9 cellular contexts compared by ENCODE assay signal in genomic region chr13:91017031-91017668, GRCh38.
DNase-seq lines count a peak whose midpoint lies in the region; ATAC-seq and TF ChIP-seq lines count a peak whose summit lies in the region.
"Had no signal": no experiment of that assay in that cellular context is flagged by ENCODE, and none has a peak within 500 bp of the region (broad histone marks: within the 10 kb centered on the region; RNA-seq: fewer than 3 reads in every experiment).

No MANE protein-coding gene starts in this region.

- CTCF ChIA-PET in activated CD4-positive, alpha-beta memory T cell treated with anti-CD3 and anti-CD28 coated beads for 36 hours (lab: Charles Lee), result interaction anchor here (0.6 to 1.2 kb wide), 3 partner anchors 27 to 1365 kb away, joined by 3 to 4 read pairs (median 3); no protein-coding TSS in a partner anchor

- no peaks in the 10 kb centered on the region for H3K36me3 ChIP-seq in hepatocyte (replicated peaks; ENCODE audit: insufficient read depth, low read depth)

- POLR2A ChIA-PET in activated CD4-positive, alpha-beta memory T cell treated with anti-CD3 and anti-CD28 coated beads for 36 hours (lab: Charles Lee), result no interaction called here

- H3K4me3 Mint-ChIP-seq in activated CD4-positive, alpha-beta memory T cell treated with anti-CD3 and anti-CD28 coated beads for 36 hours, result no peak overlapping the region
- H3K4me3 Mint-ChIP-seq: central memory CD8-positive, alpha-beta T cell had no signal

- TF ChIP-seq CTCF in hepatocyte (IDR thresholded peaks at IDR 0.05; ENCODE audit: poor library complexity), result peak; percentile 78

- no peak overlapping the region for H3K4me3 ChIP-seq in hepatocyte

- H3K27ac ChIP-seq in hepatocyte, result no peak overlapping the region

- intact Hi-C loops in activated CD4-positive, alpha-beta memory T cell treated with anti-CD3 and anti-CD28 coated beads for 36 hours (cut with micrococcal nuclease), result no loop called here

- H3K4me2 ChIP-seq in hepatocyte, result peak overlapping the region; percentile 19

- H3K27me3 ChIP-seq in hepatocyte, result no peaks in the 10 kb centered on the region

- 44% methylated on average over 2 of the region's 2 CpGs for WGBS in hepatocyte (ENCODE audit: low lambda C conversion rate, missing lambda C conversion rate)

- H3K27me3 Mint-ChIP-seq in activated CD4-positive, alpha-beta memory T cell treated with anti-CD3 and anti-CD28 coated beads for 36 hours, result no peaks in the 10 kb centered on the region
- H3K27me3 Mint-ChIP-seq: central memory CD8-positive, alpha-beta T cell had no signal

- H3K4me1 ChIP-seq in hepatocyte (ENCODE audit: insufficient read depth), result no peaks in the 10 kb centered on the region

- ATAC-seq in GM19025 (IDR thresholded peaks at IDR 0.05; ENCODE audit: low read depth, unreplicated experiment) (peak; percentile 96), HG03066 (IDR thresholded peaks at IDR 0.05; ENCODE audit: low read depth, unreplicated experiment) (peak; percentile 97)

- H3K9me2 ChIP-seq in hepatocyte (replicated peaks; ENCODE audit: insufficient read depth), result no peaks in the 10 kb centered on the region

- H3K9me3 ChIP-seq in hepatocyte (ENCODE audit: low read depth), result no peaks in the 10 kb centered on the region

- H3K9me3 Mint-ChIP-seq in activated CD4-positive, alpha-beta memory T cell treated with anti-CD3 and anti-CD28 coated beads for 36 hours, result no peaks in the 10 kb centered on the region

- H3K27ac Mint-ChIP-seq in activated CD4-positive, alpha-beta memory T cell treated with anti-CD3 and anti-CD28 coated beads for 36 hours, result no peak overlapping the region

- H3K4me1 Mint-ChIP-seq in activated CD4-positive, alpha-beta memory T cell treated with anti-CD3 and anti-CD28 coated beads for 36 hours (ENCODE audit: low read depth), result no peaks in the 10 kb centered on the region
- H3K4me1 Mint-ChIP-seq: central memory CD8-positive, alpha-beta T cell had no signal

- peak overlapping the region; percentile 17 for H2AFZ ChIP-seq in hepatocyte

- DNase-seq in DMS79 treated with DMSO at 0.1 percent for 48 hours (lab: John Stamatoyannopoulos, UW), result peak; percentile 24
- peak; percentile 26 for DNase-seq in NCI-H2081 treated with DMSO at 0.1 percent for 48 hours (lab: John Stamatoyannopoulos, UW)
- peak; percentile 41 for DNase-seq in activated CD4-positive, alpha-beta memory T cell treated with anti-CD3 and anti-CD28 coated beads for 36 hours
- peak; percentile 67 for DNase-seq in hepatocyte (ENCODE audit: low spot score)
- DNase-seq in stimulated activated CD4-positive, alpha-beta T cell treated with anti-CD3 and anti-CD28 coated beads, TNF-alpha, amount 100 ng/mL, for 48 hours (ENCODE audit: low read depth in 3 of 3), result peak in 2 of 3 donors; percentile 1
- DNase-seq in ureter (ENCODE audit: low spot score), result no peak

- H3K79me2 ChIP-seq in hepatocyte, result no peaks in the 10 kb centered on the region

- no peaks in the 10 kb centered on the region for H3K36me3 Mint-ChIP-seq in activated CD4-positive, alpha-beta memory T cell treated with anti-CD3 and anti-CD28 coated beads for 36 hours

- no peaks in the 10 kb centered on the region for H4K20me1 ChIP-seq in hepatocyte (ENCODE audit: insufficient read depth, poor library complexity, severe bottlenecking)
